Comparison of ENCODE assay signal across 8 cellular contexts in genomic region chr13:26558074-26558805, GRCh38. TPM values are rescaled to one million over a fixed set of nuclear protein-coding genes. Genes with fewer than 3 reads are reported as not detected.
DNase-seq lines count a peak whose midpoint lies in the region; ATAC-seq and TF ChIP-seq lines count a peak whose summit lies in the region.

No MANE protein-coding gene starts in this region.

- H3K4me1 Mint-ChIP-seq in activated B cell treated with CpG ODN at 0.5 μM for 24 hours = peaks cover 14% of the 10 kb centered on the region

- H3K36me3 ChIP-seq in H7 (replicated peaks; ENCODE audit: control insufficient read depth, insufficient read depth, low read length) = no peaks in the 10 kb centered on the region

- H3K27ac Mint-ChIP-seq in activated B cell treated with CpG ODN at 0.5 μM for 24 hours = no peak overlapping the region

- H3K4me3 ChIP-seq in AG10803 (ENCODE audit: low read length) = peak overlapping the region; percentile 65
- H3K4me3 ChIP-seq in H7 (ENCODE audit: insufficient read depth, low read depth, low read length) = peak overlapping the region; percentile 77

- ATAC-seq in activated B cell treated with CpG ODN at 0.5 μM for 24 hours (ENCODE audit: low read depth) (no peak), left ventricle myocardium superior (no peak), sciatic nerve (no peak), HG03354 (IDR thresholded peaks at IDR 0.05; ENCODE audit: poor library complexity, severe bottlenecking, unreplicated experiment) (no peak), GM21360 (IDR thresholded peaks at IDR 0.05; ENCODE audit: unreplicated experiment) (no peak)

- H3K36me3 Mint-ChIP-seq in activated B cell treated with CpG ODN at 0.5 μM for 24 hours (ENCODE audit: low read depth) = no peaks in the 10 kb centered on the region

- TF ChIP-seq CTCF in AG10803 (conservative IDR thresholded peaks at IDR 0.05; ENCODE audit: low read length) = no peak
- TF ChIP-seq CTCF in activated B cell treated with CpG ODN at 0.5 μM for 24 hours (IDR thresholded peaks at IDR 0.05) = no peak

- peaks cover 10% of the 10 kb centered on the region for H3K27me3 ChIP-seq in H7 (ENCODE audit: control insufficient read depth, insufficient read depth, low read length)

- H3K27me3 Mint-ChIP-seq in activated B cell treated with CpG ODN at 0.5 μM for 24 hours = peaks cover 39% of the 10 kb centered on the region

- POLR2A ChIA-PET in activated B cell treated with CpG ODN at 0.5 μM for 24 hours (lab: Charles Lee) = no interaction called here

- H3K4me3 Mint-ChIP-seq in activated B cell treated with CpG ODN at 0.5 μM for 24 hours = peak overlapping the region; percentile 69

- DNase-seq in AG10803 (ENCODE audit: low read depth) (peak; percentile 26), H7 (no peak), activated B cell treated with CpG ODN at 0.5 μM for 24 hours (no peak), left ventricle myocardium superior (peak; percentile 47), sciatic nerve (ENCODE audit: low spot score) (peak; percentile 59)
- DNase-seq in stimulated activated CD4-positive, alpha-beta T cell treated with anti-CD3 and anti-CD28 coated beads, Interleukin-4, amount 100 ng/mL, for 1 hour = no peak

- CTCF ChIA-PET in activated B cell treated with CpG ODN at 0.5 μM for 24 hours (lab: Charles Lee) = no interaction called here

- peaks cover 9% of the 10 kb centered on the region for H3K9me3 Mint-ChIP-seq in activated B cell treated with CpG ODN at 0.5 μM for 24 hours

- intact Hi-C loops in activated B cell treated with CpG ODN at 0.5 μM for 24 hours (cut with micrococcal nuclease) (no loop called here), left ventricle myocardium superior (cut with micrococcal nuclease) (no loop called here), sciatic nerve (cut with DNase I) (no loop called here)

RNA-seq across cellular contexts. Expression of gene WASF3, which starts 0.8 kb away (rescaled TPM):
- 19.1 and 26.9 TPM in 2 replicates for total RNA-seq in H7 (2014; rRNA removed; shearing (Covaris generic))
- 0.07 and 0.35 TPM in 2 replicates for total RNA-seq in activated B cell treated with CpG ODN at 0.5 μM for 24 hours
- total RNA-seq in left ventricle myocardium superior = 11.5 TPM
- 33.3 TPM for total RNA-seq in sciatic nerve

Comparison
In these comparisons a context has a peak if more than half of its experiments do, and no peak if none do; other contexts are left out.
1. DNase-seq: peak in AG10803 (single experiment), left ventricle myocardium superior (single experiment) and sciatic nerve (single experiment); none in H7 (single experiment), activated B cell treated with CpG ODN at 0.5 μM for 24 hours (single experiment) and stimulated activated CD4-positive, alpha-beta T cell treated with anti-CD3 and anti-CD28 coated beads, Interleukin-4, amount 100 ng/mL, for 1 hour (single experiment).